Comparison of ENCODE assay signal across 8 cellular contexts in the genomic region with DNA sequence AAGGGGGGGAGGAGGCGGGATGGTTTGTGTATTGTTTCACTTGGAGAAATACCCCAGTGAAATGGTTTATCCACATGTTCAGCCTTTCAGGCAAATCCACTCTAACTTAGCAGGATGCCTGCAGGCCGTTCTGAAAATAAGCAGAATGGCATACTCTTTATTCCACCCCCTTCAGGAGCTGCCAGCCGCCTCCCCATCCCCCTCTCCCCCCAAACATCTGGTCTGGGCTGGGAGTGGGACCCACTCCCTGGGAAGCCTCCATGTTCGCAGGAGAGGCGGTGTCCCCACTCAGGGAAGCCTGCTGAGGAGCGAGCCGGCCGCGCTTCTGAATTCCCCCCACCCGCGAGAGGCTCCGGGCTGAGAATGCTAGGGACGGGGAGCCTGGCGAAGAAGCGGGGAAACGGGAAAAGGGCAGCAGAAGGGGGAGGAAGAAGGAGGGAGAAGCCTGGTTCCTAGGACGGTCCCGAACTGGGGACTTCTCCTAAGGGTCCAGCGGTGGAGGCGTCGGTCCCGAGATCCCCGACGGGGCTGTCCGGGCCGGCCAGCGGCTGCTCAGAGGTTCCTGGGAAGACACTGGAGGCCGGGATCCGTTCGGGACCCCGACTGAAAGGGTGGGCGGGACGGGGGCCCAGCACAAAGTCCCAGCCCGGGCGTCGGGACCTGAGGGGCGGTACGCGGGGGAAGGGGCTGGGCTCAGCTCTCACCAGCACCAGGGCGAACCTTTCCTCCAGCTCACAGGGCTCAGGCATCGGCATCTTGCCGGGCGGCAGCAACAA. TPM values are rescaled to one million over a fixed set of nuclear protein-coding genes. Genes with fewer than 3 reads are reported as not detected.
A peak's percentile ranks its signal among the peaks of the same experiment; 100 is the strongest.
DNase-seq lines count a peak whose midpoint lies in the region; ATAC-seq and TF ChIP-seq lines count a peak whose summit lies in the region.

No MANE protein-coding gene starts in this region.

- H3K4me3 ChIP-seq in AG10803 (ENCODE audit: low read length) (peak overlapping the region; percentile 84), ectodermal cell (ENCODE audit: insufficient read depth, low read depth, low read length) (peak overlapping the region; percentile 68), stomach smooth muscle (ENCODE audit: low read length in 2 of 2) (peak overlapping the region; percentile 75 to 83)

- H3K4me1 ChIP-seq in ectodermal cell (ENCODE audit: control insufficient read depth, insufficient read depth, low read length) (peaks cover 18% of the 10 kb centered on the region), stomach smooth muscle (ENCODE audit: control insufficient read depth, insufficient read depth, low read length) (peaks cover 23% of the 10 kb centered on the region)

- H3K9ac ChIP-seq in stomach smooth muscle (ENCODE audit: low read length in 2 of 2): peak overlapping the region; percentile 70 to 83

- peak; percentile 16 for TF ChIP-seq POLR2A in GM19099 (IDR thresholded peaks at IDR 0.05; ENCODE audit: extremely low read depth, insufficient read length, low read depth)

- ATAC-seq in HG03442 (IDR thresholded peaks at IDR 0.05; ENCODE audit: unreplicated experiment): peak; percentile 11
- peak; percentile 13 for ATAC-seq in activated B cell treated with CpG ODN at 0.5 μM for 24 hours (ENCODE audit: low read depth)

- CTCF ChIA-PET in activated B cell treated with CpG ODN at 0.5 μM for 24 hours (lab: Charles Lee): interaction anchor here (0.8 to 17.1 kb wide), 7 partner anchors 9 to 64 kb away, joined by 3 to 284 read pairs (median 6); no protein-coding TSS in a partner anchor

- H3K36me3 ChIP-seq in ectodermal cell (ENCODE audit: control insufficient read depth, insufficient read depth, low read length) (no peaks in the 10 kb centered on the region), stomach smooth muscle (ENCODE audit: control insufficient read depth in 2 of 2, insufficient read depth in 2 of 2, low read length in 2 of 2) (no peaks in the 10 kb centered on the region)

- H3K27me3 ChIP-seq in ectodermal cell (ENCODE audit: control insufficient read depth, insufficient read depth, low read length, poor library complexity, severe bottlenecking) (peaks cover 24% of the 10 kb centered on the region), stomach smooth muscle (ENCODE audit: control insufficient read depth in 1 of 2, insufficient read depth in 2 of 2, low read length in 2 of 2) (no peaks in the 10 kb centered on the region)

- H3K4me3 Mint-ChIP-seq in activated B cell treated with CpG ODN at 0.5 μM for 24 hours: peak overlapping the region; percentile 97

- POLR2A ChIA-PET in activated B cell treated with CpG ODN at 0.5 μM for 24 hours (lab: Charles Lee): interaction anchor here (0.6 to 7.1 kb wide), 12 partner anchors 9 to 1511 kb away, joined by 3 to 265 read pairs (median 10); partner anchors contain the start of genes POU6F1, PRPF40B and TMBIM6

- H3K9me3 Mint-ChIP-seq in activated B cell treated with CpG ODN at 0.5 μM for 24 hours: no peaks in the 10 kb centered on the region

- peaks cover 3% of the 10 kb centered on the region for H3K27me3 Mint-ChIP-seq in activated B cell treated with CpG ODN at 0.5 μM for 24 hours

- 1% methylated on average over 43 of the region's 43 CpGs for WGBS in ectodermal cell, 2 experiments

- TF ChIP-seq CTCF in AG10803 (conservative IDR thresholded peaks at IDR 0.05; ENCODE audit: low read length) (no peak), activated B cell treated with CpG ODN at 0.5 μM for 24 hours (IDR thresholded peaks at IDR 0.05) (no peak)

- H3K27ac ChIP-seq in ectodermal cell (ENCODE audit: insufficient read depth, low read depth, low read length, poor library complexity, severe bottlenecking) (no peak overlapping the region), stomach smooth muscle (ENCODE audit: low read length) (peak overlapping the region; percentile 83)

- peaks cover 10% of the 10 kb centered on the region for H3K36me3 Mint-ChIP-seq in activated B cell treated with CpG ODN at 0.5 μM for 24 hours (ENCODE audit: low read depth)

- intact Hi-C loops in activated B cell treated with CpG ODN at 0.5 μM for 24 hours (cut with micrococcal nuclease): loop anchor here (1.0 to 5.0 kb wide), 10 partner anchors 7 to 154 kb away; partner anchors contain the start of genes MCRS1, NCKAP5L, PRPF40B and TMBIM6

- H3K9me3 ChIP-seq in ectodermal cell (ENCODE audit: control insufficient read depth, low read length): no peaks in the 10 kb centered on the region
- no peaks in the 10 kb centered on the region for H3K9me3 ChIP-seq in stomach smooth muscle (ENCODE audit: control insufficient read depth in 2 of 2, low read length in 2 of 2)

- DNase-seq in AG10803 (ENCODE audit: low read depth): peak; percentile 42
- peak; percentile 41 for DNase-seq in activated B cell treated with CpG ODN at 0.5 μM for 24 hours
- DNase-seq in medulla oblongata (ENCODE audit: extremely low spot score): peak; percentile 42
- no peak for DNase-seq in NCI-H446 (lab: John Stamatoyannopoulos, UW)

- peaks cover 53% of the 10 kb centered on the region for H3K4me1 Mint-ChIP-seq in activated B cell treated with CpG ODN at 0.5 μM for 24 hours

- H3K27ac Mint-ChIP-seq in activated B cell treated with CpG ODN at 0.5 μM for 24 hours: peak overlapping the region; percentile 91

RNA-seq across cellular contexts. Expression of gene FMNL3, which starts 0.7 kb away (rescaled TPM):
- total RNA-seq in activated B cell treated with CpG ODN at 0.5 μM for 24 hours: 74.7 and 84.3 TPM in 2 replicates
- 17.9 TPM for polyA plus RNA-seq in ectodermal cell (2013, experiment 1 of 4)
- polyA plus RNA-seq in ectodermal cell (2013, experiment 2 of 4): 19.8 TPM
- 11.4 TPM for polyA plus RNA-seq in ectodermal cell (2013, experiment 3 of 4)
- 13.5 TPM for polyA plus RNA-seq in ectodermal cell (2013, experiment 4 of 4)

RNA-seq across cellular contexts. Expression of gene TMBIM6, which starts 34.8 kb away (rescaled TPM):
- total RNA-seq in activated B cell treated with CpG ODN at 0.5 μM for 24 hours: 355 and 366 TPM in 2 replicates
- 340 TPM for polyA plus RNA-seq in ectodermal cell (2013, experiment 1 of 4)
- polyA plus RNA-seq in ectodermal cell (2013, experiment 2 of 4): 367 TPM
- polyA plus RNA-seq in ectodermal cell (2013, experiment 3 of 4): 278 TPM
- 322 TPM for polyA plus RNA-seq in ectodermal cell (2013, experiment 4 of 4)

Comparison
In these comparisons a context has a peak if more than half of its experiments do, and no peak if none do; other contexts are left out.
1. DNase-seq: peak in AG10803 (single experiment), activated B cell treated with CpG ODN at 0.5 μM for 24 hours (single experiment) and medulla oblongata (single experiment); none in NCI-H446 (0 of 2).
2. Peak in every context shown above with its lines, with median percentiles within 50 percentile points of each other: H3K4me3 ChIP-seq.